8 cellular contexts compared by ENCODE assay signal in the genomic region with DNA sequence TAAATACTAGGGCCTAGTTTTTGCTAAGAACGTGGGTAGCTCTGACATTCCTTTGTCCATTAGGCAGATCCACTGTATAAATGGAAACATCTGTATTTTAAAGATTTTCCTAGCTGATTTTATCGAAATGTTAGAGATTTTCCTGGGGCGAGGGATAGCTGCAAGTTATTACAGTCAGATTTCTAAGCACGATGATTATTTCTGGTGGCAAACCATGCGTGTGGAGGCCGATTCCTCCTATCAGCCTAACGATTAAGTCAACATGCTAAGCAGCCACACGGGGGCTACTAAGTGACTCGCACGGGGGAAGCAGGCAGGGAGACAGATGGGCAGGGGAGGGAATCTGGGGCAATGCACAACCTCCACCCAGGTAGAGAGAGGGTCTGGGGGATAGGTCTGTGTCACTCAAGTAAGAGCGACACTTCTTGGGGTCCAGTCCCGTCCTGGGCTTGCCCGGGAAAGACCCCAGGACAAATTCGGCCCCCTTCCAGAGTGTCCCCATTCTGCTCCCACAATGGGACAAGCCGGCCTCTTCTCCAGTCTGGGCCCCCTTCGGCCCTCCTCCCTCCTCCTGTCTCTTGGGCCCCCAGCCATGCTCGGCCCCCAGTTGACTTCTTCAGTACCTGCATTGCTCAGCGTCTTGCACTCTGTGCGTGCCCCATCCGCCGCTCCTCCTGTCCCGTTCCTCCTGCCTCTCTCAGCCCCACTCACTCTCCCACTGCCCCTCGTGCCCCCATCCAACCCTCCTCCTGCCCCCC. TPM values are rescaled to one million over a fixed set of nuclear protein-coding genes. Genes with fewer than 3 reads are reported as not detected.
A peak's percentile ranks its signal among the peaks of the same experiment; 100 is the strongest.
DNase-seq lines count a peak whose midpoint lies in the region; ATAC-seq, FAIRE-seq and TF ChIP-seq lines count a peak whose summit lies in the region.

No MANE protein-coding gene starts in this region.

- no peaks in the 10 kb centered on the region for H3K27me3 ChIP-seq in mesenchymal stem cell (ENCODE audit: control insufficient read depth in 1 of 2, insufficient read depth in 1 of 2, low read length in 2 of 2)

- peaks cover 50% of the 10 kb centered on the region for H3K4me1 Mint-ChIP-seq in activated CD4-positive, alpha-beta memory T cell treated with anti-CD3 and anti-CD28 coated beads, Interleukin-2, amount 10 ng/mL, durations not matched to agents 7 days and 5 days
- H3K4me1 Mint-ChIP-seq in effector memory CD8-positive, alpha-beta T cell (ENCODE audit: low read depth in 2 of 2): peaks cover 32 to 35% of the 10 kb centered on the region in 2 donors

- peak; percentile 85 for FAIRE-seq in GM12892 (lab: Jason Lieb, UNC)

- H3K9ac ChIP-seq in mesenchymal stem cell (ENCODE audit: low read length): peak overlapping the region; percentile 99

- H3K9me3 ChIP-seq in mesenchymal stem cell (ENCODE audit: control insufficient read depth, low read length): no peaks in the 10 kb centered on the region

- H3K18ac ChIP-seq in mesenchymal stem cell (ENCODE audit: low read depth in 1 of 2, low read length in 2 of 2): peak overlapping the region; percentile 92 to 99

- peak overlapping the region; percentile 88 to 92 for H3K4me3 ChIP-seq in mesenchymal stem cell (ENCODE audit: insufficient read depth in 1 of 2, low read depth in 1 of 2, low read length in 2 of 2)

- H3K4me1 ChIP-seq in mesenchymal stem cell (ENCODE audit: control insufficient read depth, insufficient read depth, low read depth, low read length): peaks cover 16% of the 10 kb centered on the region

- POLR2A ChIA-PET in activated CD4-positive, alpha-beta memory T cell treated with anti-CD3 and anti-CD28 coated beads, Interleukin-2, amount 10 ng/mL, durations not matched to agents 7 days and 5 days (lab: Charles Lee): interaction anchor here (0.7 to 3.2 kb wide), 18 partner anchors 11 to 1804 kb away, joined by 3 to 42 read pairs (median 4); partner anchors contain the start of gene PPP6R3

- peak overlapping the region; percentile 83 for H3K4me2 ChIP-seq in mesenchymal stem cell (ENCODE audit: low read length, poor library complexity, severe bottlenecking)

- CTCF ChIA-PET in activated CD4-positive, alpha-beta memory T cell treated with anti-CD3 and anti-CD28 coated beads, Interleukin-2, amount 10 ng/mL, durations not matched to agents 7 days and 5 days (lab: Charles Lee): interaction anchor here (0.8 to 4.7 kb wide), 15 partner anchors 8 to 189 kb away, joined by 3 to 72 read pairs (median 5); partner anchors contain the start of gene PPP6R3

- H3K36me3 ChIP-seq in mesenchymal stem cell (ENCODE audit: control insufficient read depth in 1 of 2, insufficient read depth in 2 of 2, low read depth in 1 of 2, low read length in 2 of 2): peaks cover 20 to 24% of the 10 kb centered on the region in 2 experiments

- H3K36me3 Mint-ChIP-seq in activated CD4-positive, alpha-beta memory T cell treated with anti-CD3 and anti-CD28 coated beads, Interleukin-2, amount 10 ng/mL, durations not matched to agents 7 days and 5 days (ENCODE audit: low read depth): peaks cover 26% of the 10 kb centered on the region
- H3K36me3 Mint-ChIP-seq in effector memory CD8-positive, alpha-beta T cell (ENCODE audit: insufficient read depth): peaks cover 24% of the 10 kb centered on the region

- WGBS in mesenchymal stem cell: 2% methylated on average over 22 of the region's 23 CpGs

- peak overlapping the region; percentile 99 for H3K27ac Mint-ChIP-seq in activated CD4-positive, alpha-beta memory T cell treated with anti-CD3 and anti-CD28 coated beads, Interleukin-2, amount 10 ng/mL, durations not matched to agents 7 days and 5 days
- peak overlapping the region; percentile 97 to 98 for H3K27ac Mint-ChIP-seq in effector memory CD8-positive, alpha-beta T cell

- ATAC-seq in HG03342 (IDR thresholded peaks at IDR 0.05; ENCODE audit: unreplicated experiment): peak; percentile 24
- peak; percentile 41 for ATAC-seq in effector memory CD8-positive, alpha-beta T cell (replicated peaks)

- H3K4me3 Mint-ChIP-seq in activated CD4-positive, alpha-beta memory T cell treated with anti-CD3 and anti-CD28 coated beads, Interleukin-2, amount 10 ng/mL, durations not matched to agents 7 days and 5 days: peak overlapping the region; percentile 98
- H3K4me3 Mint-ChIP-seq in effector memory CD8-positive, alpha-beta T cell: peak overlapping the region; percentile 94 to 95

- H3K9me3 Mint-ChIP-seq in activated CD4-positive, alpha-beta memory T cell treated with anti-CD3 and anti-CD28 coated beads, Interleukin-2, amount 10 ng/mL, durations not matched to agents 7 days and 5 days: no peaks in the 10 kb centered on the region
- no peaks in the 10 kb centered on the region for H3K9me3 Mint-ChIP-seq in effector memory CD8-positive, alpha-beta T cell

- H2BK5ac ChIP-seq in mesenchymal stem cell (ENCODE audit: low read depth, low read length, poor library complexity, severe bottlenecking): peak overlapping the region; percentile 9

- DNase-seq in 8988T: peak; percentile 92
- DNase-seq in GM12892 (ENCODE audit: insufficient read length): peak; percentile 63
- DNase-seq in NCI-H526 (lab: John Stamatoyannopoulos, UW): peak; percentile 64 to 92
- DNase-seq in activated CD4-positive, alpha-beta memory T cell treated with anti-CD3 and anti-CD28 coated beads, Interleukin-2, amount 10 ng/mL, durations not matched to agents 7 days and 5 days: peak; percentile 68
- DNase-seq in effector memory CD8-positive, alpha-beta T cell: peak; percentile 43 to 50 (median 46)
- DNase-seq in mesenchymal stem cell: peak; percentile 91
- DNase-seq in stimulated activated CD8-positive, alpha-beta memory T cell treated with anti-CD3 and anti-CD28 coated beads, Interleukin-15, amount 100 ng/mL, for 1 hour (ENCODE audit: low read depth): peak; percentile 27

- H2BK15ac ChIP-seq in mesenchymal stem cell (ENCODE audit: low read depth, poor library complexity, severe bottlenecking): peak overlapping the region; percentile 93

- H2AK5ac ChIP-seq in mesenchymal stem cell (ENCODE audit: low read length, severe bottlenecking): peak overlapping the region; percentile 23

- no peaks in the 10 kb centered on the region for H3K27me3 Mint-ChIP-seq in activated CD4-positive, alpha-beta memory T cell treated with anti-CD3 and anti-CD28 coated beads, Interleukin-2, amount 10 ng/mL, durations not matched to agents 7 days and 5 days
- no peaks in the 10 kb centered on the region for H3K27me3 Mint-ChIP-seq in effector memory CD8-positive, alpha-beta T cell

- H4K91ac ChIP-seq in mesenchymal stem cell (ENCODE audit: low read length): peak overlapping the region; percentile 92

- peak overlapping the region in 1 of 2 experiments; percentile 23 for H3K23ac ChIP-seq in mesenchymal stem cell (ENCODE audit: low read length in 2 of 2)

- H2BK120ac ChIP-seq in mesenchymal stem cell (ENCODE audit: low read depth, low read length): peak overlapping the region; percentile 96

- H3K4ac ChIP-seq in mesenchymal stem cell (ENCODE audit: low read depth in 1 of 2, low read length in 2 of 2): peak overlapping the region; percentile 29 to 98

- peak overlapping the region in 1 of 2 experiments; percentile 57 for H2BK12ac ChIP-seq in mesenchymal stem cell (ENCODE audit: low read length in 2 of 2)

- H3K79me1 ChIP-seq in mesenchymal stem cell (replicated peaks; ENCODE audit: low read length, poor library complexity, severe bottlenecking): peaks cover 13% of the 10 kb centered on the region

- peak overlapping the region in 1 of 2 experiments; percentile 99 for H3K14ac ChIP-seq in mesenchymal stem cell (ENCODE audit: low read length in 2 of 2)

- peak overlapping the region; percentile 80 for H3K27ac ChIP-seq in mesenchymal stem cell (ENCODE audit: low read length, poor library complexity, severe bottlenecking)

- peak overlapping the region; percentile 89 for H2AFZ ChIP-seq in mesenchymal stem cell (ENCODE audit: low read depth, low read length)

- TF ChIP-seq POLR2A in GM12892 (IDR thresholded peaks at IDR 0.05; ENCODE audit: low read depth, low read length): no peak

- H4K8ac ChIP-seq in mesenchymal stem cell (ENCODE audit: low read length): peak overlapping the region; percentile 88

RNA-seq across cellular contexts. Expression of gene C11orf24, which starts 0.6 kb away (rescaled TPM):
- polyA plus RNA-seq in GM12892 (2012; ENCODE audit: missing spikeins): 16.1 TPM
- total RNA-seq in activated CD4-positive, alpha-beta memory T cell treated with anti-CD3 and anti-CD28 coated beads, Interleukin-2, amount 10 ng/mL, durations not matched to agents 7 days and 5 days: 10 to 100 TPM; 24.0 to 27.4 TPM
- 90.1 TPM for polyA plus RNA-seq in mesenchymal stem cell (2013, experiment 1 of 2)
- polyA plus RNA-seq in mesenchymal stem cell (2013, experiment 2 of 2): 93.9 TPM

RNA-seq across cellular contexts. Expression of gene LRP5, which starts 41.2 kb away (rescaled TPM):
- polyA plus RNA-seq in GM12892 (2012; ENCODE audit: missing spikeins): 2.6 TPM
- total RNA-seq in activated CD4-positive, alpha-beta memory T cell treated with anti-CD3 and anti-CD28 coated beads, Interleukin-2, amount 10 ng/mL, durations not matched to agents 7 days and 5 days: 10 to 100 TPM; 12.3 to 13.5 TPM
- 46.4 TPM for polyA plus RNA-seq in mesenchymal stem cell (2013, experiment 1 of 2)
- 41.4 TPM for polyA plus RNA-seq in mesenchymal stem cell (2013, experiment 2 of 2)

RNA-seq across cellular contexts. Expression of gene KMT5B, which starts 58.1 kb away (rescaled TPM):
- polyA plus RNA-seq in GM12892 (2012; ENCODE audit: missing spikeins): 19.3 TPM
- total RNA-seq in activated CD4-positive, alpha-beta memory T cell treated with anti-CD3 and anti-CD28 coated beads, Interleukin-2, amount 10 ng/mL, durations not matched to agents 7 days and 5 days: 10 to 100 TPM; 25.7 to 28.0 TPM
- polyA plus RNA-seq in mesenchymal stem cell (2013, experiment 1 of 2): 20.8 TPM
- 19.5 TPM for polyA plus RNA-seq in mesenchymal stem cell (2013, experiment 2 of 2)

Comparison
In these comparisons a context has a peak if more than half of its experiments do, and no peak if none do; other contexts are left out.
1. Peak in every context shown above with its lines: DNase-seq, ATAC-seq, H3K4me3 ChIP-seq and H3K27ac ChIP-seq.
2. DNase-seq: peak in every context shown above with its lines; median percentile 92 in 8988T; 91 in mesenchymal stem cell; 78 in NCI-H526; 68 in activated CD4-positive, alpha-beta memory T cell treated with anti-CD3 and anti-CD28 coated beads, Interleukin-2, amount 10 ng/mL, durations not matched to agents 7 days and 5 days; 63 in GM12892; 46 in effector memory CD8-positive, alpha-beta T cell; 27 in stimulated activated CD8-positive, alpha-beta memory T cell treated with anti-CD3 and anti-CD28 coated beads, Interleukin-15, amount 100 ng/mL, for 1 hour.